14 cellular contexts compared by ENCODE assay signal in the genomic region with DNA sequence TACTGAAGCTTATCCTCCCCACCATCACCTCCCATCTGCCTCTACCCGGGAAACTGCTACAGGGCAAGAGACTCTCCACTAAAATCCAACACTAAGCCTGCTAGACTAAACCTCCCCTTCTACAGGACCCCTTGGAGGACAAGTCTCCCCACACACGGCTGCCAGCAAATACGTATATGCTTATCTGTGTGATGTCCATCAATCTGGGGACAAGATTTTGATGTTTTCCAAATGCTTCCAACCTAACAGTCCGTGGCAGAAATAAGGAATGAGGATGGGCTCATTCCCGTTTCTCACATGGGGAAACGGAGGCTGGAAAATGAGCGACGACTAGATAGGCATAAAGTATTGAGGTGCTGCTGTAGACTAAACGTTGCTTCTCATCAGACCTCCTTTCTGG. TPM values are rescaled to one million over a fixed set of nuclear protein-coding genes. Genes with fewer than 3 reads are reported as not detected.
DNase-seq lines count a peak whose midpoint lies in the region; ATAC-seq, FAIRE-seq and TF ChIP-seq lines count a peak whose summit lies in the region.
"Had no signal": no experiment of that assay in that cellular context is flagged by ENCODE, and none has a peak within 500 bp of the region (broad histone marks: within the 10 kb centered on the region; RNA-seq: fewer than 3 reads in every experiment).

No MANE protein-coding gene starts in this region.

- H3K9me3 ChIP-seq in kidney (ENCODE audit: control insufficient read depth in 1 of 2, low read length in 2 of 2) (no peaks in the 10 kb centered on the region), stomach (no peaks in the 10 kb centered on the region)

- peaks cover 0 to 44% (median 15%) of the 10 kb centered on the region in 3 donors for H3K27me3 ChIP-seq in stomach

- H3K4me3 Mint-ChIP-seq in activated CD8-positive, alpha-beta memory T cell treated with anti-CD3 and anti-CD28 coated beads, Interleukin-2, amount 10 ng/mL, durations not matched to agents 7 days and 5 days: peak overlapping the region; percentile 85
- H3K4me3 Mint-ChIP-seq in activated CD8-positive, alpha-beta T cell treated with anti-CD3 and anti-CD28 coated beads, Interleukin-2, amount 10 ng/mL, durations not matched to agents 7 days and 5 days: peak overlapping the region; percentile 88
- H3K4me3 Mint-ChIP-seq: activated B cell treated with CpG ODN at 0.5 μM for 24 hours had no signal

- TF ChIP-seq EP300 in stomach (IDR thresholded peaks at IDR 0.05): no peak

- H3K4me1 ChIP-seq in kidney (ENCODE audit: control insufficient read depth in 1 of 2, insufficient read depth in 1 of 2, low read depth in 1 of 2, low read length in 2 of 2) (peaks cover 11 to 19% of the 10 kb centered on the region in 2 donors), stomach (peaks cover 21 to 71% (median 43%) of the 10 kb centered on the region in 4 donors)

- H3K27me3 Mint-ChIP-seq in activated CD8-positive, alpha-beta memory T cell treated with anti-CD3 and anti-CD28 coated beads, Interleukin-2, amount 10 ng/mL, durations not matched to agents 7 days and 5 days: no peaks in the 10 kb centered on the region
- H3K27me3 Mint-ChIP-seq in activated CD8-positive, alpha-beta T cell treated with anti-CD3 and anti-CD28 coated beads, Interleukin-2, amount 10 ng/mL, durations not matched to agents 7 days and 5 days (ENCODE audit: low read depth): no peaks in the 10 kb centered on the region

- H3K9me3 Mint-ChIP-seq in activated CD8-positive, alpha-beta memory T cell treated with anti-CD3 and anti-CD28 coated beads, Interleukin-2, amount 10 ng/mL, durations not matched to agents 7 days and 5 days (ENCODE audit: low read depth): no peaks in the 10 kb centered on the region
- H3K9me3 Mint-ChIP-seq in activated CD8-positive, alpha-beta T cell treated with anti-CD3 and anti-CD28 coated beads, Interleukin-2, amount 10 ng/mL, durations not matched to agents 7 days and 5 days (ENCODE audit: insufficient read depth): no peaks in the 10 kb centered on the region
- H3K9me3 Mint-ChIP-seq: activated B cell treated with CpG ODN at 0.5 μM for 24 hours had no signal

- FAIRE-seq in kidney (lab: Jason Lieb, UNC): no peak
- FAIRE-seq in H54 (lab: Jason Lieb, UNC): no peak
- FAIRE-seq: RCC 7860 had no signal

- H3K36me3 Mint-ChIP-seq in activated CD8-positive, alpha-beta memory T cell treated with anti-CD3 and anti-CD28 coated beads, Interleukin-2, amount 10 ng/mL, durations not matched to agents 7 days and 5 days: peaks cover 37% of the 10 kb centered on the region
- H3K36me3 Mint-ChIP-seq in activated CD8-positive, alpha-beta T cell treated with anti-CD3 and anti-CD28 coated beads, Interleukin-2, amount 10 ng/mL, durations not matched to agents 7 days and 5 days (ENCODE audit: low read depth): peaks cover 41% of the 10 kb centered on the region

- 19 to 42% (median 34%) methylated on average over 9 of the region's 9 CpGs for WGBS in stomach, 5 donors
- WGBS in lower leg skin, 2 donors: 74 to 83% methylated on average over 9 of the region's 9 CpGs

- H3K27ac Mint-ChIP-seq in activated CD8-positive, alpha-beta memory T cell treated with anti-CD3 and anti-CD28 coated beads, Interleukin-2, amount 10 ng/mL, durations not matched to agents 7 days and 5 days: peak overlapping the region; percentile 98
- peak overlapping the region; percentile 94 for H3K27ac Mint-ChIP-seq in activated CD8-positive, alpha-beta T cell treated with anti-CD3 and anti-CD28 coated beads, Interleukin-2, amount 10 ng/mL, durations not matched to agents 7 days and 5 days
- H3K27ac Mint-ChIP-seq: activated B cell treated with CpG ODN at 0.5 μM for 24 hours had no signal

- H3K36me3 ChIP-seq in kidney (ENCODE audit: control insufficient read depth in 1 of 2, insufficient read depth in 2 of 2, low read length in 2 of 2) (peaks cover 0 to 18% of the 10 kb centered on the region in 2 donors), stomach (no peaks in the 10 kb centered on the region)

- TF ChIP-seq POLR2A in stomach (IDR thresholded peaks at IDR 0.05) (no peak), lower leg skin (IDR thresholded peaks at IDR 0.05) (no peak), H54 (IDR thresholded peaks at IDR 0.05; ENCODE audit: low read depth, low read length) (no peak)

- POLR2A ChIA-PET in activated CD8-positive, alpha-beta T cell treated with anti-CD3 and anti-CD28 coated beads, Interleukin-2, amount 10 ng/mL, durations not matched to agents 7 days and 5 days (lab: Charles Lee): interaction anchor here (2.0 to 2.4 kb wide), 2 partner anchors 11 to 113 kb away, joined by 9 to 11 read pairs; a partner anchor contains a TSS

- CTCF ChIA-PET in activated CD8-positive, alpha-beta memory T cell treated with anti-CD3 and anti-CD28 coated beads, Interleukin-2, amount 10 ng/mL, durations not matched to agents 7 days and 5 days (lab: Charles Lee): interaction anchor here (1.1 to 4.7 kb wide), 5 partner anchors 21 to 355 kb away, joined by 3 to 29 read pairs (median 3); no protein-coding TSS in a partner anchor
- CTCF ChIA-PET in activated CD8-positive, alpha-beta T cell treated with anti-CD3 and anti-CD28 coated beads, Interleukin-2, amount 10 ng/mL, durations not matched to agents 7 days and 5 days (lab: Charles Lee): interaction anchor here (2.2 to 2.4 kb wide), 2 partner anchors 10 to 75 kb away, joined by 6 to 11 read pairs; no protein-coding TSS in a partner anchor

- DNase-seq in activated CD8-positive, alpha-beta memory T cell treated with anti-CD3 and anti-CD28 coated beads, Interleukin-2, amount 10 ng/mL, durations not matched to agents 7 days and 5 days: no peak
- no peak for DNase-seq in activated CD8-positive, alpha-beta memory T cell treated with anti-CD3 and anti-CD28 coated beads, Interleukin-2, amount 50 U/mL, for 48 hours
- DNase-seq in activated CD8-positive, alpha-beta T cell treated with anti-CD3 and anti-CD28 coated beads, Interleukin-2, amount 10 ng/mL, durations not matched to agents 7 days and 5 days: no peak
- DNase-seq in kidney (no peak), stomach (no peak), lower leg skin (ENCODE audit: low spot score in 2 of 2) (no peak), H54 (ENCODE audit: insufficient read length, low spot score) (no peak), activated gamma-delta T cell (lab: John Stamatoyannopoulos, UW) (no peak)
- DNase-seq: activated B cell treated with CpG ODN at 0.5 μM for 24 hours, amygdala, islet precursor cell had no signal

- TF ChIP-seq CTCF in kidney (IDR thresholded peaks at IDR 0.05; ENCODE audit: borderline replicate concordance, extremely low read depth, insufficient read depth) (no peak), stomach (IDR thresholded peaks at IDR 0.05) (no peak), lower leg skin (IDR thresholded peaks at IDR 0.05) (no peak)

- peaks cover 57% of the 10 kb centered on the region for H3K4me1 Mint-ChIP-seq in activated CD8-positive, alpha-beta memory T cell treated with anti-CD3 and anti-CD28 coated beads, Interleukin-2, amount 10 ng/mL, durations not matched to agents 7 days and 5 days
- H3K4me1 Mint-ChIP-seq in activated CD8-positive, alpha-beta T cell treated with anti-CD3 and anti-CD28 coated beads, Interleukin-2, amount 10 ng/mL, durations not matched to agents 7 days and 5 days (ENCODE audit: low read depth): peaks cover 67% of the 10 kb centered on the region

- intact Hi-C loops in kidney (cut with DNase I) (no loop called here), stomach (cut with DNase I; ENCODE audit: low total_unique reads) (no loop called here), lower leg skin (cut with DNase I; ENCODE audit: low total_unique reads) (no loop called here)

- H3K4me3 ChIP-seq in kidney (ENCODE audit: low read length in 2 of 2): peak overlapping the region; percentile 87 to 92
- peak overlapping the region; percentile 46 to 78 (median 54) for H3K4me3 ChIP-seq in stomach
- no peak overlapping the region for H3K4me3 ChIP-seq in lower leg skin (ENCODE audit: low read depth, poor library complexity, severe bottlenecking)

- peak overlapping the region; percentile 18 to 67 for H3K27ac ChIP-seq in kidney (ENCODE audit: low read depth in 2 of 2, low read length in 2 of 2)
- peak overlapping the region; percentile 62 to 84 (median 70) for H3K27ac ChIP-seq in stomach
- H3K27ac ChIP-seq: epithelial cell of prostate had no signal

- H3K9ac ChIP-seq in kidney (ENCODE audit: low read length in 2 of 2): peak overlapping the region; percentile 10 to 80

- ATAC-seq in activated CD8-positive, alpha-beta memory T cell treated with anti-CD3 and anti-CD28 coated beads, Interleukin-2, amount 10 ng/mL, durations not matched to agents 7 days and 5 days: no peak
- no peak for ATAC-seq in activated CD8-positive, alpha-beta T cell treated with anti-CD3 and anti-CD28 coated beads, Interleukin-2, amount 10 ng/mL, durations not matched to agents 7 days and 5 days

RNA-seq across cellular contexts. Expression of a gene that starts 1.8 kb away (rescaled TPM):
- 10 to 100 TPM; 19.1 to 30.8 TPM for total RNA-seq in activated CD8-positive, alpha-beta memory T cell treated with anti-CD3 and anti-CD28 coated beads, Interleukin-2, amount 10 ng/mL, durations not matched to agents 7 days and 5 days
- 10 to 100 TPM; 12.0 TPM for total RNA-seq in activated CD8-positive, alpha-beta T cell treated with anti-CD3 and anti-CD28 coated beads, Interleukin-2, amount 10 ng/mL, durations not matched to agents 7 days and 5 days
- 77.0 TPM for total RNA-seq in kidney
- 48.4 TPM for polyA plus RNA-seq in kidney (ENCODE audit: insufficient read depth, low read depth, low replicate concordance)
- 10 to 100 TPM in 4 of 5 donors, 1 to 10 TPM in 1; 6.7 to 30.7 (median 15.8) TPM for total RNA-seq in stomach
- polyA plus RNA-seq in stomach: 1 to 10 TPM; 4.9 to 6.0 (median 5.3) TPM
- 100 to 1,000 TPM in 1 of 4 donors, 10 to 100 TPM in 3; 10.0 to 110 (median 49.7) TPM for total RNA-seq in lower leg skin
- total RNA-seq: activated B cell treated with CpG ODN at 0.5 μM for 24 hours had no signal
- polyA plus RNA-seq: AG04450 had no signal
